15 cellular contexts compared by ENCODE assay signal in genomic region chr7:149229526-149229925, GRCh38. TPM values are rescaled to one million over a fixed set of nuclear protein-coding genes. Genes with fewer than 3 reads are reported as not detected.
DNase-seq lines count a peak whose midpoint lies in the region; ATAC-seq, FAIRE-seq and TF ChIP-seq lines count a peak whose summit lies in the region.
"Had no signal": no experiment of that assay in that cellular context is flagged by ENCODE, and none has a peak within 500 bp of the region (broad histone marks: within the 10 kb centered on the region; RNA-seq: fewer than 3 reads in every experiment).

No MANE protein-coding gene starts in this region.

- H3K4me3 Mint-ChIP-seq in Calu3 (ENCODE audit: low read depth, unreplicated experiment): no peak overlapping the region
- peak overlapping the region; percentile 21 for H3K4me3 Mint-ChIP-seq in T-helper 17 cell
- H3K4me3 Mint-ChIP-seq: activated CD4-positive, alpha-beta T cell treated with anti-CD3 and anti-CD28 coated beads, Interleukin-2, amount 10 ng/mL, durations not matched to agents 7 days and 5 days; nephron had no signal

- no peak for TF ChIP-seq CTCF in Calu3 (IDR thresholded peaks at IDR 0.05; ENCODE audit: unreplicated experiment)
- no peak for TF ChIP-seq CTCF in D721Med (IDR thresholded peaks at IDR 0.05; ENCODE audit: insufficient read depth, missing control alignments)

- H3K9me3 Mint-ChIP-seq in Calu3 (ENCODE audit: low read depth, unreplicated experiment): no peaks in the 10 kb centered on the region
- H3K9me3 Mint-ChIP-seq: activated CD4-positive, alpha-beta T cell treated with anti-CD3 and anti-CD28 coated beads, Interleukin-2, amount 10 ng/mL, durations not matched to agents 7 days and 5 days; nephron had no signal

- no peak for FAIRE-seq in D721Med (lab: Jason Lieb, UNC)
- FAIRE-seq: GM18507, kidney had no signal

- H3K4me1 Mint-ChIP-seq in Calu3 (ENCODE audit: low read depth, unreplicated experiment) (peaks cover 28% of the 10 kb centered on the region), T-helper 17 cell (peaks cover 7% of the 10 kb centered on the region)
- H3K4me1 Mint-ChIP-seq: activated CD4-positive, alpha-beta T cell treated with anti-CD3 and anti-CD28 coated beads, Interleukin-2, amount 10 ng/mL, durations not matched to agents 7 days and 5 days; nephron had no signal

- no peaks in the 10 kb centered on the region for H3K9me3 ChIP-seq in T-helper 17 cell (ENCODE audit: control insufficient read depth, low read length, poor library complexity, severe bottlenecking)
- H3K9me3 ChIP-seq: SJSA1 had no signal

- no peaks in the 10 kb centered on the region for H3K27me3 Mint-ChIP-seq in Calu3 (ENCODE audit: unreplicated experiment)
- H3K27me3 Mint-ChIP-seq in T-helper 17 cell: peaks cover 19% of the 10 kb centered on the region
- H3K27me3 Mint-ChIP-seq: activated CD4-positive, alpha-beta T cell treated with anti-CD3 and anti-CD28 coated beads, Interleukin-2, amount 10 ng/mL, durations not matched to agents 7 days and 5 days had no signal

- DNase-seq in SIG-M5 treated with dmso at 0.1 percent for 504 hours (lab: John Stamatoyannopoulos, UW; ENCODE audit: unreplicated experiment) (peak; percentile 2), SIG-M5 (lab: John Stamatoyannopoulos, UW) (no peak), Calu3 (no peak), T-helper 17 cell (no peak), NCI-H2029 (lab: John Stamatoyannopoulos, UW) (no peak), D721Med (ENCODE audit: insufficient read length, low spot score) (no peak)
- peak; percentile 46 for DNase-seq in stimulated activated CD8-positive, alpha-beta memory T cell treated with anti-CD3 and anti-CD28 coated beads, Interleukin-4, amount 100 ng/mL, for 48 hours
- DNase-seq: activated CD4-positive, alpha-beta T cell treated with anti-CD3 and anti-CD28 coated beads, Interleukin-2, amount 10 ng/mL, durations not matched to agents 7 days and 5 days; kidney; mesenchymal stem cell; NCI-H226 had no signal

- CTCF ChIA-PET in Calu3 (lab: Charles Lee): interaction anchor here (0.5 kb wide), 1 partner anchor 38 kb away, joined by 3 read pairs; no protein-coding TSS in a partner anchor

- H3K36me3 Mint-ChIP-seq in Calu3 (ENCODE audit: insufficient read depth, unreplicated experiment) (peaks cover 36% of the 10 kb centered on the region), T-helper 17 cell (ENCODE audit: low read depth) (no peaks in the 10 kb centered on the region)

- intact Hi-C loops in Calu3 (cut with micrococcal nuclease; ENCODE audit: unreplicated experiment): no loop called here

- no TSS peak for BruUV-seq in Calu3 (replicated peaks; lab: Mats Ljungman, UMichigan)

- ATAC-seq in T-helper 17 cell (no peak), GM19452 (IDR thresholded peaks at IDR 0.05; ENCODE audit: unreplicated experiment) (no peak)

- H3K27ac Mint-ChIP-seq in Calu3 (ENCODE audit: unreplicated experiment) (peak overlapping the region; percentile 46), T-helper 17 cell (no peak overlapping the region)
- H3K27ac Mint-ChIP-seq: activated CD4-positive, alpha-beta T cell treated with anti-CD3 and anti-CD28 coated beads, Interleukin-2, amount 10 ng/mL, durations not matched to agents 7 days and 5 days; nephron had no signal

RNA-seq across cellular contexts. Expression of gene ZNF212, which starts 9.9 kb away (rescaled TPM):
- total RNA-seq in Calu3 (2022) (17.2 and 18.5 TPM in 2 replicates), T-helper 17 cell (10 to 100 TPM; 12.1 to 15.3 TPM)

RNA-seq across cellular contexts. Expression of gene ZNF783, which starts 32.5 kb away (rescaled TPM):
- total RNA-seq in Calu3 (2022): 17.8 and 18.1 TPM in 2 replicates
- total RNA-seq in T-helper 17 cell: 10 to 100 TPM; 29.0 to 31.4 TPM

RNA-seq across cellular contexts. Expression of gene ZNF282, which starts 34.2 kb away (rescaled TPM):
- 40.3 and 45.2 TPM in 2 replicates for total RNA-seq in Calu3 (2022)
- total RNA-seq in T-helper 17 cell: 10 to 100 TPM; 14.6 to 24.4 TPM

Comparison
In these comparisons a context has a peak if more than half of its experiments do, and no peak if none do; other contexts are left out.
1. DNase-seq: peak in SIG-M5 treated with dmso at 0.1 percent for 504 hours (single experiment) and stimulated activated CD8-positive, alpha-beta memory T cell treated with anti-CD3 and anti-CD28 coated beads, Interleukin-4, amount 100 ng/mL, for 48 hours (single experiment); none in SIG-M5 (single experiment), Calu3 (single experiment), T-helper 17 cell (0 of 3), NCI-H2029 (single experiment) and D721Med (single experiment).